ENCODE assay signal across 11 cellular contexts in genomic region chr15:85333132-85333831, GRCh38. TPM values are rescaled to one million over a fixed set of nuclear protein-coding genes. Genes with fewer than 3 reads are reported as not detected.
DNase-seq lines count a peak whose midpoint lies in the region; ATAC-seq and TF ChIP-seq lines count a peak whose summit lies in the region.
"Had no signal": no experiment of that assay in that cellular context is flagged by ENCODE, and none has a peak within 500 bp of the region (broad histone marks: within the 10 kb centered on the region; RNA-seq: fewer than 3 reads in every experiment).

No MANE protein-coding gene starts in this region.

- peak; percentile 78 for DNase-seq in BJ (ENCODE audit: low read depth)
- DNase-seq in LHCN-M2 (ENCODE audit: low read depth) = peak; percentile 81
- DNase-seq in endothelial cell (ENCODE audit: low spot score) = no peak
- no peak for DNase-seq in naive thymus-derived CD8-positive, alpha-beta T cell
- DNase-seq in NCI-H1105 treated with DMSO at 0.1 percent for 48 hours (lab: John Stamatoyannopoulos, UW) = no peak
- no peak for DNase-seq in D341Med (ENCODE audit: low spot score)
- DNase-seq in NCI-H2107 (lab: John Stamatoyannopoulos, UW) = no peak
- DNase-seq: activated CD8-positive, alpha-beta memory T cell treated with anti-CD3 and anti-CD28 coated beads, Interleukin-2, amount 50 U/mL, for 4 hours; NCI-H526 had no signal

- H3K4me1 Mint-ChIP-seq in endothelial cell (ENCODE audit: unreplicated experiment) = peaks cover 57% of the 10 kb centered on the region
- peaks cover 22 to 50% (median 47%) of the 10 kb centered on the region in 4 donors for H3K4me1 Mint-ChIP-seq in naive thymus-derived CD8-positive, alpha-beta T cell

- CTCF ChIA-PET in BJ (lab: Yijun Ruan, JAX) = interaction anchor here (1.2 to 4.7 kb wide), 3 partner anchors 20 to 81 kb away, joined by 6 to 36 read pairs (median 17); no protein-coding TSS in a partner anchor

- ATAC-seq in naive thymus-derived CD8-positive, alpha-beta T cell = no peak
- no peak for ATAC-seq in HG02852 (IDR thresholded peaks at IDR 0.05; ENCODE audit: unreplicated experiment)

- no peaks in the 10 kb centered on the region for H3K27me3 ChIP-seq in BJ (ENCODE audit: control insufficient read depth, insufficient read depth, low read length)

- peaks cover 7% of the 10 kb centered on the region for H3K27me3 Mint-ChIP-seq in endothelial cell (ENCODE audit: unreplicated experiment)
- no peaks in the 10 kb centered on the region for H3K27me3 Mint-ChIP-seq in naive thymus-derived CD8-positive, alpha-beta T cell
- H3K27me3 Mint-ChIP-seq: central memory CD8-positive, alpha-beta T cell had no signal

- no peak overlapping the region for H3K4me3 Mint-ChIP-seq in endothelial cell (ENCODE audit: unreplicated experiment)
- no peak overlapping the region for H3K4me3 Mint-ChIP-seq in naive thymus-derived CD8-positive, alpha-beta T cell
- H3K4me3 Mint-ChIP-seq: central memory CD8-positive, alpha-beta T cell had no signal

- TF ChIP-seq CTCF in BJ (IDR thresholded peaks at IDR 0.05; ENCODE audit: insufficient read depth, low read depth, low read length) (no peak), endothelial cell (IDR thresholded peaks at IDR 0.05; ENCODE audit: unreplicated experiment) (no peak)

- H3K36me3 Mint-ChIP-seq in endothelial cell (ENCODE audit: low read depth, unreplicated experiment) = peaks cover 3% of the 10 kb centered on the region
- H3K36me3 Mint-ChIP-seq in naive thymus-derived CD8-positive, alpha-beta T cell = no peaks in the 10 kb centered on the region

- no peak overlapping the region for H3K4me3 ChIP-seq in BJ (ENCODE audit: low read depth, low read length)

- POLR2A ChIA-PET in BJ (lab: Charles Lee) = no interaction called here
- POLR2A ChIA-PET in naive thymus-derived CD8-positive, alpha-beta T cell (lab: Charles Lee) = no interaction called here

- H3K9me3 Mint-ChIP-seq in endothelial cell (ENCODE audit: unreplicated experiment) = no peaks in the 10 kb centered on the region
- no peaks in the 10 kb centered on the region for H3K9me3 Mint-ChIP-seq in naive thymus-derived CD8-positive, alpha-beta T cell
- H3K9me3 Mint-ChIP-seq: central memory CD8-positive, alpha-beta T cell had no signal

- peak overlapping the region; percentile 25 for H3K27ac Mint-ChIP-seq in endothelial cell (ENCODE audit: unreplicated experiment)
- H3K27ac Mint-ChIP-seq in naive thymus-derived CD8-positive, alpha-beta T cell = peak overlapping the region in 6 of 10 donors; percentile 0 to 89 (median 57)

- H3K36me3 ChIP-seq in BJ (ENCODE audit: control insufficient read depth, insufficient read depth, low read length) = no peaks in the 10 kb centered on the region

RNA-seq across cellular contexts. Expression of gene AKAP13, which starts 47.1 kb away (rescaled TPM):
- polyA plus RNA-seq in BJ (2011; rRNA removed) = 13.6 and 14.0 TPM in 2 replicates
- polyA minus RNA-seq in BJ (2011; rRNA and poly(A)+ RNA removed) = 63.3 and 87.5 TPM in 2 replicates
- 35.4 and 55.3 TPM in 2 replicates for total RNA-seq in LHCN-M2 (2014; rRNA removed)
- polyA plus RNA-seq in LHCN-M2 (2012) = 15.8 TPM
- 249 TPM for total RNA-seq in endothelial cell (ENCODE audit: unreplicated experiment)
- 100 to 1,000 TPM; 240 to 244 TPM for total RNA-seq in naive thymus-derived CD8-positive, alpha-beta T cell
- 100 to 1,000 TPM; 113 to 131 (median 120) TPM for polyA plus RNA-seq in naive thymus-derived CD8-positive, alpha-beta T cell

Comparison
In these comparisons a context has a peak if more than half of its experiments do, and no peak if none do; other contexts are left out.
1. DNase-seq: peak in BJ (single experiment) and LHCN-M2 (single experiment); none in endothelial cell (single experiment), naive thymus-derived CD8-positive, alpha-beta T cell (0 of 10), NCI-H1105 treated with DMSO at 0.1 percent for 48 hours (single experiment), D341Med (single experiment) and NCI-H2107 (single experiment).